Comparison of ENCODE assay signal across 27 cellular contexts in the genomic region with DNA sequence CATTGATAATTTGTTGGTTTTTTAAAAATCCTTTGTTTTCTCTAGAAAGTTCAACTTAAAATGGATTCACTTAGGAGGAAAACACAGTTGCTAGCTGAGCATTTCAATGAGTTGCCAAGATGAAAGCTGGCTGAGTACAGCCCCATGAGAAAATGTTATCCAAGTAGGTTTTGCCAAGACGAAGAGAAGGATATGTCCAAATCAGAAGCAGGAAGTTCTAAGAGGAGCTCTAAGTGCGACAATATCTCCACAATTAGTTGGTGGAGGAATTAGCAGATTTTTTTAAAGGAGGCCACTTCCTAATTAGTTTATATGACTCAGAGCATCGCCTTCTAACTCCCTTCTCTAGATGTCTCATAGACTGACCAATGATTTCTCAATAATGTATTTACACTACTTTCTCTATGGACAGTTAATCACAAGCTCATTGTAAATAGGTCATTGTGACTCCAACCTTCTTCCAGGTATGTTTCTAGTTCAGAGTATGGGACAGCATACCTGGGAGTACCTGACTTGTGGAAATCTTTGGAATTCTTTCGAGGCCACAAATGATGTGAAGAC.
A peak's percentile ranks its signal among the peaks of the same experiment; 100 is the strongest.
DNase-seq lines count a peak whose midpoint lies in the region; FAIRE-seq and TF ChIP-seq lines count a peak whose summit lies in the region.
"Had no signal": no experiment of that assay in that cellular context is flagged by ENCODE, and none has a peak within 500 bp of the region (broad histone marks: within the 10 kb centered on the region; RNA-seq: fewer than 3 reads in every experiment).

No MANE protein-coding gene starts in this region.

- CTCF ChIA-PET in OCI-LY7 (lab: Charles Lee; ENCODE audit: unreplicated experiment) (no interaction called here), SK-N-SH (lab: Yijun Ruan, JAX) (interaction anchor here (0.9 to 1.2 kb wide), 4 partner anchors 10 to 21 kb away, joined by 3 to 4 read pairs (median 3); no protein-coding TSS in a partner anchor), GM10248 (lab: Yijun Ruan, JAX) (no interaction called here)

- no peak overlapping the region for H2AFZ ChIP-seq in keratinocyte (ENCODE audit: control insufficient read depth, low read length)
- H2AFZ ChIP-seq in OCI-LY7 (ENCODE audit: low read length) = no peak overlapping the region
- no peak overlapping the region for H2AFZ ChIP-seq in SK-N-SH (ENCODE audit: low read depth)

- H3K27me3 ChIP-seq in bronchial epithelial cell (ENCODE audit: control insufficient read depth, insufficient read depth, low read length) = no peaks in the 10 kb centered on the region
- no peaks in the 10 kb centered on the region for H3K27me3 ChIP-seq in keratinocyte (ENCODE audit: control insufficient read depth, extremely low read depth, insufficient read depth, low read length)
- H3K27me3 ChIP-seq in SK-N-SH (ENCODE audit: insufficient read depth) = no peaks in the 10 kb centered on the region

- H3K36me3 ChIP-seq in bronchial epithelial cell (ENCODE audit: control insufficient read depth, insufficient read depth, low read length) = no peaks in the 10 kb centered on the region
- no peaks in the 10 kb centered on the region for H3K36me3 ChIP-seq in keratinocyte (ENCODE audit: control insufficient read depth in 2 of 2, extremely low read depth in 1 of 2, insufficient read depth in 2 of 2, low read length in 2 of 2)
- H3K36me3 ChIP-seq in OCI-LY7 (ENCODE audit: insufficient read depth, low read length) = no peaks in the 10 kb centered on the region
- H3K36me3 ChIP-seq in SK-N-SH (replicated peaks in 1 of 2; ENCODE audit: control insufficient read depth in 1 of 2, insufficient read depth in 2 of 2, low read length in 1 of 2) = no peaks in the 10 kb centered on the region

- H3K27ac ChIP-seq in keratinocyte (ENCODE audit: control insufficient read depth, insufficient read depth, low read length) (no peak overlapping the region), OCI-LY7 (ENCODE audit: low read depth, low read length, poor library complexity, severe bottlenecking) (no peak overlapping the region), SK-N-SH (ENCODE audit: low read depth in 2 of 2, low read length in 1 of 2) (no peak overlapping the region)
- H3K27ac ChIP-seq: C4-2B, RWPE1 had no signal

- TF ChIP-seq RAD21 in SK-N-SH (IDR thresholded peaks at IDR 0.05; ENCODE audit: low read length) = no peak

- H3K4me2 ChIP-seq in keratinocyte (ENCODE audit: control insufficient read depth, extremely low read depth, insufficient read depth, low read depth, low read length) (no peak overlapping the region), OCI-LY7 (ENCODE audit: low read length) (no peak overlapping the region), SK-N-SH (no peak overlapping the region)

- H4K20me1 ChIP-seq in keratinocyte (ENCODE audit: control insufficient read depth, extremely low read depth, insufficient read depth, low read length) (no peaks in the 10 kb centered on the region), OCI-LY7 (ENCODE audit: insufficient read depth, low read length) (no peaks in the 10 kb centered on the region), SK-N-SH (ENCODE audit: insufficient read depth) (no peaks in the 10 kb centered on the region)

- H3K4me1 ChIP-seq in keratinocyte (ENCODE audit: control insufficient read depth, extremely low read depth, insufficient read depth, low read length) (no peaks in the 10 kb centered on the region), OCI-LY7 (ENCODE audit: insufficient read depth, low read length, poor library complexity, severe bottlenecking) (no peaks in the 10 kb centered on the region), SK-N-SH (ENCODE audit: control insufficient read depth in 1 of 2, insufficient read depth in 2 of 2, low read depth in 1 of 2, low read length in 1 of 2) (no peaks in the 10 kb centered on the region)

- intact Hi-C loops in OCI-LY7 (cut with micrococcal nuclease; ENCODE audit: unreplicated experiment) (no loop called here), cardiac septum (cut with DNase I) (no loop called here)

- dilution Hi-C loops in keratinocyte (cut with MboI; ENCODE audit: extremely low pct_ligation_motif_present, low sequenced_read_pairs) = no loop called here

- H3K4me3 ChIP-seq in bronchial epithelial cell (ENCODE audit: low read depth, low read length) (no peak overlapping the region), keratinocyte (ENCODE audit: control insufficient read depth in 2 of 3, extremely low read depth in 1 of 3, insufficient read depth in 2 of 3, low read depth in 1 of 3, low read length in 3 of 3) (no peak overlapping the region), OCI-LY7 (ENCODE audit: low read depth, low read length, poor library complexity, severe bottlenecking) (no peak overlapping the region), SK-N-SH (ENCODE audit: low read depth in 2 of 2, low read length in 1 of 2) (no peak overlapping the region)

- no peaks in the 10 kb centered on the region for H3K9me2 ChIP-seq in OCI-LY7 (ENCODE audit: insufficient read depth, low read length)
- H3K9me2 ChIP-seq in SK-N-SH = no peaks in the 10 kb centered on the region

- H3F3A ChIP-seq in SK-N-SH (replicated peaks; ENCODE audit: insufficient read depth) = no peaks in the 10 kb centered on the region

- POLR2A ChIA-PET in OCI-LY7 (lab: Charles Lee) (no interaction called here), SK-N-SH (lab: Yijun Ruan, JAX) (no interaction called here), GM10248 (lab: Yijun Ruan, JAX) (interaction anchor here (0.5 kb wide), 1 partner anchor 996 kb away, joined by 5 read pairs; no protein-coding TSS in a partner anchor)

- no peak overlapping the region for H3K9ac ChIP-seq in keratinocyte (ENCODE audit: control insufficient read depth, extremely low read depth, insufficient read depth, low read length)
- no peak overlapping the region for H3K9ac ChIP-seq in SK-N-SH

- TF ChIP-seq CTCF in bronchial epithelial cell (IDR thresholded peaks at IDR 0.05; ENCODE audit: insufficient read depth, low read length, severe bottlenecking) (no peak), keratinocyte (optimal IDR thresholded peaks at IDR 0.05 in 1 of 3, IDR thresholded peaks at IDR 0.05 in 1 of 3, conservative IDR thresholded peaks at IDR 0.05 in 1 of 3; ENCODE audit: extremely low read depth in 1 of 3, insufficient read depth in 2 of 3, low read length in 3 of 3) (no peak), OCI-LY7 (conservative IDR thresholded peaks at IDR 0.05; ENCODE audit: low read length) (no peak), SK-N-SH (IDR thresholded peaks at IDR 0.05) (no peak), GM10248 (IDR thresholded peaks at IDR 0.05; ENCODE audit: control extremely low read depth, extremely low read depth, low read depth, missing control alignments) (no peak)

- no peaks in the 10 kb centered on the region for H3K9me1 ChIP-seq in keratinocyte (ENCODE audit: control insufficient read depth, extremely low read depth, insufficient read depth, low read length)

- TF ChIP-seq EP300 in SK-N-SH (IDR thresholded peaks at IDR 0.05; ENCODE audit: borderline replicate concordance in 1 of 2, low read depth in 1 of 2, low read length in 1 of 2) = no peak

- H3K9me3 ChIP-seq in keratinocyte (ENCODE audit: control insufficient read depth, low read depth, low read length) (no peaks in the 10 kb centered on the region), OCI-LY7 (ENCODE audit: low read length) (no peaks in the 10 kb centered on the region), SK-N-SH (no peaks in the 10 kb centered on the region)

- FAIRE-seq in bronchial epithelial cell (lab: Jason Lieb, UNC) (no peak), keratinocyte (lab: Jason Lieb, UNC) (peak; percentile 63)
- FAIRE-seq: GM12892, GM18507 had no signal

- H3K79me2 ChIP-seq in keratinocyte (ENCODE audit: control insufficient read depth, insufficient read depth, low read length) (no peaks in the 10 kb centered on the region), OCI-LY7 (ENCODE audit: insufficient read depth, low read depth, low read length) (no peaks in the 10 kb centered on the region), SK-N-SH (ENCODE audit: insufficient read depth) (no peaks in the 10 kb centered on the region)

- 64% methylated on average over 4 of the region's 4 CpGs for WGBS in SK-N-SH (ENCODE audit: low lambda C conversion rate)

- DNase-seq in A172 (ENCODE audit: low spot score) = peak; percentile 7
- peak; percentile 26 for DNase-seq in GM03348 (ENCODE audit: low spot score)
- peak; percentile 68 for DNase-seq in bronchial epithelial cell (ENCODE audit: low read depth)
- no peak for DNase-seq in keratinocyte (ENCODE audit: low read depth, low spot score)
- DNase-seq in OCI-LY7 (ENCODE audit: low spot score) = no peak
- DNase-seq in SK-N-SH = no peak
- no peak for DNase-seq in cardiac septum (ENCODE audit: low spot score)
- DNase-seq in GM10248 (ENCODE audit: extremely low spot score) = no peak
- DNase-seq: 8988T; CD8-positive, alpha-beta T cell; DMS 273 treated with DMSO at 0.1 percent for 48 hours; DMS79; EL; GDM1; H9; HFFc6; KBM-7; MV-4-11; NCI-H1105; NCI-H2029; NCI-H2227 treated with DMSO at 0.1 percent for 48 hours; NCI-H526 treated with DMSO at 0.1 percent for 48 hours; SHP77 had no signal

- no TSS peak for BruUV-seq in OCI-LY7 (replicated peaks; lab: Mats Ljungman, UMichigan)

TF ChIP-seq in SK-N-SH, 30 proteins besides CTCF, POLR2A, EP300 and RAD21 (continues in another document):
- TF ChIP-seq RXRA (IDR thresholded peaks at IDR 0.05; ENCODE audit: borderline replicate concordance, low read depth) (no peak), RFX5 (IDR thresholded peaks at IDR 0.05; ENCODE audit: low read length) (no peak), POLR2AphosphoS5 (IDR thresholded peaks at IDR 0.05; ENCODE audit: low read depth, low read length) (no peak), GABPA (IDR thresholded peaks at IDR 0.05; ENCODE audit: low read depth) (no peak), MEF2A (IDR thresholded peaks at IDR 0.05; ENCODE audit: borderline replicate concordance, low read depth) (no peak), YY1 (IDR thresholded peaks at IDR 0.05; ENCODE audit: low read depth) (no peak), MXI1 (IDR thresholded peaks at IDR 0.05; ENCODE audit: low read depth, low read length) (no peak), EZH2phosphoT487 (IDR thresholded peaks at IDR 0.05; ENCODE audit: borderline replicate concordance, low read depth) (no peak), SMC3 (IDR thresholded peaks at IDR 0.05; ENCODE audit: low read depth, low read length) (no peak)
- TF ChIP-seq, protein P1, sequence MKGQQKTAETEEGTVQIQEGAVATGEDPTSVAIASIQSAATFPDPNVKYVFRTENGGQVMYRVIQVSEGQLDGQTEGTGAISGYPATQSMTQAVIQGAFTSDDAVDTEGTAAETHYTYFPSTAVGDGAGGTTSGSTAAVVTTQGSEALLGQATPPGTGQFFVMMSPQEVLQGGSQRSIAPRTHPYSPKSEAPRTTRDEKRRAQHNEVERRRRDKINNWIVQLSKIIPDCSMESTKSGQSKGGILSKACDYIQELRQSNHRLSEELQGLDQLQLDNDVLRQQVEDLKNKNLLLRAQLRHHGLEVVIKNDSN (IDR thresholded peaks at IDR 0.05; ENCODE audit: borderline replicate concordance, low read depth) = no peak

Comparison
In these comparisons a context has a peak if more than half of its experiments do, and no peak if none do; other contexts are left out.
1. DNase-seq: peak in A172 (single experiment), GM03348 (single experiment) and bronchial epithelial cell (single experiment); none in keratinocyte (single experiment), OCI-LY7 (single experiment), SK-N-SH (single experiment), cardiac septum (single experiment) and GM10248 (single experiment).